ENCODE assay signal across 1 cellular context in genomic region chr21:44144784-44145602, GRCh38. TPM values are rescaled to one million over a fixed set of nuclear protein-coding genes. Genes with fewer than 3 reads are reported as not detected.
"Had no signal": no experiment of that assay in that cellular context is flagged by ENCODE, and none has a peak within 500 bp of the region (broad histone marks: within the 10 kb centered on the region; RNA-seq: fewer than 3 reads in every experiment).

No MANE protein-coding gene starts in this region.

RNA-seq across cellular contexts. Expression of gene GATD3, which starts 11.5 kb away (rescaled TPM):
- total RNA-seq: ascending aorta had no signal
